28 cellular contexts compared by ENCODE assay signal in the genomic region with DNA sequence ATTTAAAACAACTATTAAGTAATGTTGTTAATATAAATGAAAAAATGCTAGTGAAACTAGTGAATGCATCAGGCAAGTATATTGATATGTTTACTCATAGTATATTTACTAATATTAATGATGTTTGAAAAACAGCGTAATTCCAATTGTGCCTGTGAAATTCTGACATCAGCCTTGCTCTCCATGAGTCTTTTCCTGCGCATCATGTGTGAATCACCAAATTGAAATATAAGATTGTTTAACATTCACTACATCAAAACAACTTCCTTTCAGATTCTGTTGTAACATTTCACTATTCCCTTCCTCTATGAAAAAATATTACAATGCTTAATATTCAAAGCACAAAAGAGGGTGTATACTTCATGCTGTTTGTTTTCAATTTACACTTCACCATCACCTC.
"Had no signal": no experiment of that assay in that cellular context is flagged by ENCODE, and none has a peak within 500 bp of the region (broad histone marks: within the 10 kb centered on the region; RNA-seq: fewer than 3 reads in every experiment).

No MANE protein-coding gene starts in this region.

- ATAC-seq: activated CD4-positive, alpha-beta T cell treated with anti-CD3 and anti-CD28 coated beads for 36 hours; activated CD8-positive, alpha-beta memory T cell treated with anti-CD3 and anti-CD28 coated beads, Interleukin-2, amount 10 ng/mL, durations not matched to agents 7 days and 5 days; activated CD8-positive, alpha-beta T cell treated with anti-CD3 and anti-CD28 coated beads, Interleukin-2, amount 10 ng/mL, durations not matched to agents 7 days and 5 days; activated naive CD8-positive, alpha-beta T cell treated with anti-CD3 and anti-CD28 coated beads, Interleukin-2, amount 50 U/mL, for 24 hours; body of pancreas; effector memory CD8-positive, alpha-beta T cell; esophagus mucosa; gastroesophageal sphincter; heart right ventricle had no signal

- H3K9me3 ChIP-seq: adrenal gland, body of pancreas, gastroesophageal sphincter had no signal

- H3K27me3 ChIP-seq: adrenal gland, body of pancreas, gastroesophageal sphincter, heart right ventricle had no signal

- H3K4me3 ChIP-seq: adrenal gland, body of pancreas, gastroesophageal sphincter, heart right ventricle had no signal

- H3K36me3 ChIP-seq: adrenal gland, gastroesophageal sphincter, heart right ventricle had no signal

- H3K4me1 ChIP-seq: adrenal gland, body of pancreas, gastroesophageal sphincter, heart right ventricle had no signal

- DNase-seq: activated CD4-positive, alpha-beta memory T cell treated with anti-CD3 and anti-CD28 coated beads for 36 hours; activated CD4-positive, alpha-beta T cell treated with anti-CD3 and anti-CD28 coated beads for 36 hours; activated CD4-positive, alpha-beta T cell treated with anti-CD3 and anti-CD28 coated beads, Interleukin-2, amount 10 ng/mL, durations not matched to agents 24 days and 14 days; activated CD4-positive, CD25-positive, alpha-beta regulatory T cell; activated CD4-positive, CD25-positive, alpha-beta regulatory T cell treated with anti-CD3 and anti-CD28 coated beads, Interleukin-2, amount 50 U/mL, for 72 hours; activated CD8-positive, alpha-beta memory T cell treated with anti-CD3 and anti-CD28 coated beads, Interleukin-2, amount 10 ng/mL, durations not matched to agents 7 days and 5 days; activated CD8-positive, alpha-beta memory T cell treated with anti-CD3 and anti-CD28 coated beads, Interleukin-2, amount 50 U/mL, for 4 hours; activated CD8-positive, alpha-beta T cell treated with anti-CD3 and anti-CD28 coated beads, Interleukin-2, amount 10 ng/mL, durations not matched to agents 7 days and 5 days; activated effector memory CD4-positive, alpha-beta T cell treated with anti-CD3 and anti-CD28 coated beads, Interleukin-2, amount 50 U/mL, for 16 hours; activated naive CD4-positive, alpha-beta T cell treated with anti-CD3 and anti-CD28 coated beads for 36 hours; activated naive CD8-positive, alpha-beta T cell treated with anti-CD3 and anti-CD28 coated beads for 36 hours; activated naive CD8-positive, alpha-beta T cell treated with anti-CD3 and anti-CD28 coated beads, Interleukin-2, amount 50 U/mL, for 24 hours; activated T-cell treated with anti-CD3 and anti-CD28 coated beads, Interleukin-2, amount 50 U/mL, for 1 hour; activated T-cell treated with anti-CD3 and anti-CD28 coated beads, Interleukin-2, amount 50 U/mL, for 48 hours; adrenal gland; amygdala; aorta; body of pancreas; caudate nucleus; cortex of kidney; dermis blood vessel endothelial cell; effector CD4-positive, alpha-beta T cell; effector memory CD8-positive, alpha-beta T cell; foreskin melanocyte; heart right ventricle; T-helper 2 cell had no signal

- H3K27ac ChIP-seq: adrenal gland, body of pancreas, gastroesophageal sphincter, heart right ventricle had no signal
